In genomic region chr10:22854935-22855421, GRCh38 we compare ENCODE assay signal across 13 cellular contexts.
DNase-seq lines count a peak whose midpoint lies in the region; ATAC-seq and TF ChIP-seq lines count a peak whose summit lies in the region.
"Had no signal": no experiment of that assay in that cellular context is flagged by ENCODE, and none has a peak within 500 bp of the region (broad histone marks: within the 10 kb centered on the region; RNA-seq: fewer than 3 reads in every experiment).

No MANE protein-coding gene starts in this region.

- H3K36me3 ChIP-seq in hepatocyte (replicated peaks; ENCODE audit: insufficient read depth, low read depth), result no peaks in the 10 kb centered on the region

- peak overlapping the region; percentile 6 for H2AFZ ChIP-seq in hepatocyte
- H2AFZ ChIP-seq: parathyroid adenoma had no signal

- H3K9me3 Mint-ChIP-seq in activated CD4-positive, alpha-beta memory T cell treated with anti-CD3 and anti-CD28 coated beads for 36 hours, result no peaks in the 10 kb centered on the region
- H3K9me3 Mint-ChIP-seq: activated T-cell treated with anti-CD3 and anti-CD28 coated beads, Interleukin-2, amount 50 U/mL, for 4 hours had no signal

- CTCF ChIA-PET in activated CD4-positive, alpha-beta memory T cell treated with anti-CD3 and anti-CD28 coated beads for 36 hours (lab: Charles Lee), result no interaction called here

- POLR2A ChIA-PET in activated CD4-positive, alpha-beta memory T cell treated with anti-CD3 and anti-CD28 coated beads for 36 hours (lab: Charles Lee), result no interaction called here

- no peaks in the 10 kb centered on the region for H3K36me3 Mint-ChIP-seq in activated CD4-positive, alpha-beta memory T cell treated with anti-CD3 and anti-CD28 coated beads for 36 hours

- no peaks in the 10 kb centered on the region for H3K9me3 ChIP-seq in hepatocyte (ENCODE audit: low read depth)
- H3K9me3 ChIP-seq: testis had no signal

- peak; percentile 5; the same call in 1 of the 2 replicates for TF ChIP-seq CTCF in AG10803 (conservative IDR thresholded peaks at IDR 0.05; ENCODE audit: low read length)
- peak; percentile 6 for TF ChIP-seq CTCF in cardiac fibroblast (IDR thresholded peaks at IDR 0.05; ENCODE audit: low read depth, low read length)
- TF ChIP-seq CTCF in hepatocyte (IDR thresholded peaks at IDR 0.05; ENCODE audit: poor library complexity), result peak; percentile 39

- H3K27me3 Mint-ChIP-seq in activated CD4-positive, alpha-beta memory T cell treated with anti-CD3 and anti-CD28 coated beads for 36 hours, result no peaks in the 10 kb centered on the region
- H3K27me3 Mint-ChIP-seq: activated CD4-positive, alpha-beta T cell treated with anti-CD3 and anti-CD28 coated beads for 36 hours had no signal

- H4K20me1 ChIP-seq in hepatocyte (ENCODE audit: insufficient read depth, poor library complexity, severe bottlenecking), result no peaks in the 10 kb centered on the region

- no peaks in the 10 kb centered on the region for H3K79me2 ChIP-seq in hepatocyte
- H3K79me2 ChIP-seq: parathyroid adenoma had no signal

- H3K4me1 ChIP-seq in hepatocyte (ENCODE audit: insufficient read depth), result peaks cover 3% of the 10 kb centered on the region
- H3K4me1 ChIP-seq: parathyroid adenoma had no signal

- no peaks in the 10 kb centered on the region for H3K4me1 Mint-ChIP-seq in activated CD4-positive, alpha-beta memory T cell treated with anti-CD3 and anti-CD28 coated beads for 36 hours (ENCODE audit: low read depth)
- H3K4me1 Mint-ChIP-seq: activated CD4-positive, alpha-beta T cell treated with anti-CD3 and anti-CD28 coated beads for 36 hours had no signal

- no peaks in the 10 kb centered on the region for H3K27me3 ChIP-seq in hepatocyte
- H3K27me3 ChIP-seq: testis had no signal

- DNase-seq in AG10803 (ENCODE audit: low read depth), result no peak
- peak; percentile 63 for DNase-seq in MV-4-11 (lab: John Stamatoyannopoulos, UW)
- DNase-seq in cardiac fibroblast (ENCODE audit: low read depth in 2 of 2), result peak; percentile 54 to 76
- DNase-seq in hepatocyte (ENCODE audit: low spot score), result peak; percentile 24
- DNase-seq in central memory CD4-positive, alpha-beta T cell, result no peak
- no peak for DNase-seq in NCI-H1694 treated with DMSO at 0.1 percent for 48 hours (lab: John Stamatoyannopoulos, UW)
- no peak for DNase-seq in activated CD4-positive, alpha-beta memory T cell treated with anti-CD3 and anti-CD28 coated beads for 36 hours
- DNase-seq: activated CD4-positive, alpha-beta T cell treated with anti-CD3 and anti-CD28 coated beads for 36 hours; activated T-cell treated with anti-CD3 and anti-CD28 coated beads, Interleukin-2, amount 50 U/mL, for 4 hours; NCI-H2171 treated with DMSO at 0.1 percent for 48 hours; testis had no signal

- H3K4me3 Mint-ChIP-seq in activated CD4-positive, alpha-beta memory T cell treated with anti-CD3 and anti-CD28 coated beads for 36 hours, result no peak overlapping the region
- H3K4me3 Mint-ChIP-seq: activated CD4-positive, alpha-beta T cell treated with anti-CD3 and anti-CD28 coated beads for 36 hours; activated T-cell treated with anti-CD3 and anti-CD28 coated beads, Interleukin-2, amount 50 U/mL, for 4 hours had no signal

- no peak overlapping the region for H3K27ac ChIP-seq in hepatocyte
- H3K27ac ChIP-seq: parathyroid adenoma, testis had no signal

- 36% methylated on average over 4 of the region's 4 CpGs for WGBS in hepatocyte (ENCODE audit: low lambda C conversion rate, missing lambda C conversion rate)

- intact Hi-C loops in activated CD4-positive, alpha-beta memory T cell treated with anti-CD3 and anti-CD28 coated beads for 36 hours (cut with micrococcal nuclease), result no loop called here

- ATAC-seq in GM21447 (IDR thresholded peaks at IDR 0.05; ENCODE audit: unreplicated experiment), result no peak
- ATAC-seq: activated CD4-positive, alpha-beta T cell treated with anti-CD3 and anti-CD28 coated beads for 36 hours; activated T-cell treated with anti-CD3 and anti-CD28 coated beads, Interleukin-2, amount 50 U/mL, for 4 hours had no signal

- no peak overlapping the region for H3K27ac Mint-ChIP-seq in activated CD4-positive, alpha-beta memory T cell treated with anti-CD3 and anti-CD28 coated beads for 36 hours
- H3K27ac Mint-ChIP-seq: activated CD4-positive, alpha-beta T cell treated with anti-CD3 and anti-CD28 coated beads for 36 hours had no signal

- no peaks in the 10 kb centered on the region for H3K9me2 ChIP-seq in hepatocyte (replicated peaks; ENCODE audit: insufficient read depth)

- no peak overlapping the region for H3K4me2 ChIP-seq in hepatocyte

- H3K4me3 ChIP-seq in AG10803 (ENCODE audit: low read length), result no peak overlapping the region
- no peak overlapping the region for H3K4me3 ChIP-seq in cardiac fibroblast (replicated peaks in 1 of 2; ENCODE audit: low read depth in 2 of 2, low read length in 2 of 2)
- H3K4me3 ChIP-seq in hepatocyte, result no peak overlapping the region
- H3K4me3 ChIP-seq: testis had no signal

Comparison
In these comparisons a context has a peak if more than half of its experiments do, and no peak if none do; other contexts are left out.
1. DNase-seq: peak in MV-4-11 (single experiment), cardiac fibroblast (2 of 2) and hepatocyte (single experiment); none in AG10803 (single experiment), central memory CD4-positive, alpha-beta T cell (single experiment), NCI-H1694 treated with DMSO at 0.1 percent for 48 hours (single experiment) and activated CD4-positive, alpha-beta memory T cell treated with anti-CD3 and anti-CD28 coated beads for 36 hours (single experiment).
2. Peak in every context shown above with its lines, with median percentiles within 50 percentile points of each other: CTCF ChIP-seq.